Comparison of ENCODE assay signal across 10 cellular contexts in the genomic region with DNA sequence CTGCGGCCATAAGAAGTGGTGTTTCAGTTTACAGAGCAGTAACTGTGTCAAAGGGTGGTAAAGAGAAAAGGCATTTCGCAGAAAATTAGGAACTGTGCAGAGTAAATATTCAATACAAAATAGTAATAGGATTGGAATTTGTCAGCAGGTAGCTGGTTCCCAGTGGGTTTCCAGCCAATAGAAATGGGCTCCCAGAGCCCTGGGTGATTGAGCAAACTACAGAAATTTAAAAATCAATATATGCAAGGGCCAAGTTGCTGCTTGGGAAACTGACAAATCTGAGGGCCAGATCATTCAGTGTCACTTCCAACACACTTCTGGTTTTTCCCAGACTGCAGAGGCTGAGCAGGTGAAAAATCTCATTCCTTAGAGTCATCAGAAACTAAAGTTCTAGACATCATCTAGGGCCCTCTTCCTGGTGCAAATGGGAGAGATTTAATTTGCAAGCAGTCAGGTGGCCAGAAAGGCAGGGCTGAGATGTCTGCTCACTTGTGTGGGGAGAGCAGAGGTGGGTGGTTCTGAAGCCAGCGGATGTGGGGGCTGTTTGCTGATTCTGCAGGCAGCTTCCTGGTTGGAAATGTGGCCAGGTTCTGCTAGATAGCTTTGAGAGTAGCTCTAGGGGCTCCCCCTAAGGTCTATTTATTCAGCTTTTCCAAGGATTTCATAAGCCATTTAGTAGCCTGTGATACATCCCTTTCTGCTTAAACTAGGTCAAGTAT.
A peak's percentile ranks its signal among the peaks of the same experiment; 100 is the strongest.
DNase-seq lines count a peak whose midpoint lies in the region; ATAC-seq and TF ChIP-seq lines count a peak whose summit lies in the region.
"Had no signal": no experiment of that assay in that cellular context is flagged by ENCODE, and none has a peak within 500 bp of the region (broad histone marks: within the 10 kb centered on the region; RNA-seq: fewer than 3 reads in every experiment).

No MANE protein-coding gene starts in this region.

- CTCF ChIA-PET in T-cell (lab: Charles Lee): interaction anchor here (0.7 to 1.6 kb wide), 2 partner anchors 8 to 63 kb away, joined by 3 to 5 read pairs; no protein-coding TSS in a partner anchor

- H3K9me3 Mint-ChIP-seq in T-cell (peaks cover 0 to 2% (median 0%) of the 10 kb centered on the region in 3 donors), endothelial cell (ENCODE audit: unreplicated experiment) (no peaks in the 10 kb centered on the region), osteocyte (ENCODE audit: unreplicated experiment) (no peaks in the 10 kb centered on the region)

- no peaks in the 10 kb centered on the region for H3K27me3 Mint-ChIP-seq in T-cell
- H3K27me3 Mint-ChIP-seq in endothelial cell (ENCODE audit: unreplicated experiment): peaks cover 3% of the 10 kb centered on the region
- peaks cover 19% of the 10 kb centered on the region for H3K27me3 Mint-ChIP-seq in osteocyte (ENCODE audit: unreplicated experiment)

- POLR2A ChIA-PET in T-cell (lab: Charles Lee): interaction anchor here in 1 of 2 donors (0.6 kb wide), 1 partner anchor 12 kb away, joined by 3 read pairs; no protein-coding TSS in a partner anchor

- ATAC-seq in T-cell (replicated peaks in 1 of 4) (peak; percentile 78 to 85 (median 83)), HG03378 (IDR thresholded peaks at IDR 0.05; ENCODE audit: unreplicated experiment) (no peak)

- peak overlapping the region in 2 of 3 donors; percentile 11 to 71 for H3K4me3 Mint-ChIP-seq in T-cell
- no peak overlapping the region for H3K4me3 Mint-ChIP-seq in endothelial cell (ENCODE audit: unreplicated experiment)
- H3K4me3 Mint-ChIP-seq in osteocyte (ENCODE audit: unreplicated experiment): no peak overlapping the region

- H3K36me3 Mint-ChIP-seq in T-cell (no peaks in the 10 kb centered on the region), endothelial cell (ENCODE audit: low read depth, unreplicated experiment) (no peaks in the 10 kb centered on the region), osteocyte (ENCODE audit: unreplicated experiment) (no peaks in the 10 kb centered on the region)

- H3K4me1 Mint-ChIP-seq in T-cell: peaks cover 78 to 87% (median 81%) of the 10 kb centered on the region in 3 donors
- no peaks in the 10 kb centered on the region for H3K4me1 Mint-ChIP-seq in endothelial cell (ENCODE audit: unreplicated experiment)
- H3K4me1 Mint-ChIP-seq in osteocyte (ENCODE audit: unreplicated experiment): no peaks in the 10 kb centered on the region

- H3K27ac Mint-ChIP-seq in T-cell (peak overlapping the region; percentile 96), endothelial cell (ENCODE audit: unreplicated experiment) (no peak overlapping the region), osteocyte (ENCODE audit: unreplicated experiment) (no peak overlapping the region)

- DNase-seq in T-cell (peak; percentile 37 to 76 (median 59)), activated T-cell treated with anti-CD3 and anti-CD28 coated beads for 24 hours (ENCODE audit: low read depth) (peak; percentile 30), islet precursor cell (peak; percentile 20), epidermal melanocyte (ENCODE audit: insufficient read length, low spot score) (no peak), endothelial cell (ENCODE audit: low spot score) (no peak), osteocyte (ENCODE audit: extremely low spot score, unreplicated experiment) (no peak)
- peak; percentile 48 to 58 for DNase-seq in stimulated activated CD8-positive, alpha-beta memory T cell treated with anti-CD3 and anti-CD28 coated beads, Interleukin-7, amount 100 ng/mL, for 4 hours (ENCODE audit: low read depth in 2 of 2)
- DNase-seq: esophagus squamous epithelium, trophoblast cell had no signal

- TF ChIP-seq CTCF in endothelial cell (IDR thresholded peaks at IDR 0.05; ENCODE audit: unreplicated experiment) (no peak), osteocyte (IDR thresholded peaks at IDR 0.05) (no peak)

Comparison
In these comparisons a context has a peak if more than half of its experiments do, and no peak if none do; other contexts are left out.
1. DNase-seq: peak in T-cell (34 of 34), activated T-cell treated with anti-CD3 and anti-CD28 coated beads for 24 hours (single experiment), islet precursor cell (single experiment) and stimulated activated CD8-positive, alpha-beta memory T cell treated with anti-CD3 and anti-CD28 coated beads, Interleukin-7, amount 100 ng/mL, for 4 hours (2 of 2); none in epidermal melanocyte (single experiment), endothelial cell (single experiment) and osteocyte (single experiment).
2. H3K27ac Mint-ChIP-seq: peak in T-cell (2 of 2); none in endothelial cell (single experiment) and osteocyte (single experiment).
3. H3K4me3 Mint-ChIP-seq: peak in T-cell (2 of 3); none in endothelial cell (single experiment) and osteocyte (single experiment).